In the genomic region with DNA sequence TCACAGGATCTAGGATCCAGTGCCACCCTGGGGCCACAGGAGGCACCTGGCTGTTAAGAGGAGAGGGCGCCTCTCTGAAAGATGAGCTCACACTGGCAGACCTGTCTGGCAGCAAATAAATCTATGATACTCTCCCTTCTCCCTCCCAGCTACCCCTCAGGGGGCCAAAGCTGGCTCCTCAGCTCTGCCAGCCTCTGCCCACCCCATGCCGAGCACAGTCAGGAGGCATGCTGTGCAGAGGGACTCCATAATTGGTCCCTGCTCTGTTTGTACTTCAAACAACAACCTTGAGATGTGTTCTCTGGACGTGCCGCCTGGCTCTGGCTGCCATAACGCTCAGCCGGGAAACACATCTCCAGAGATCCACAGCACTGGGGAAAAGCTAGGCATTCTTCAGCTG, we compare ENCODE assay signal across 13 cellular contexts.
"Had no signal": no experiment of that assay in that cellular context is flagged by ENCODE, and none has a peak within 500 bp of the region (broad histone marks: within the 10 kb centered on the region; RNA-seq: fewer than 3 reads in every experiment).

No MANE protein-coding gene starts in this region.

- DNase-seq: activated CD4-positive, alpha-beta memory T cell treated with anti-CD3 and anti-CD28 coated beads for 36 hours; activated naive CD4-positive, alpha-beta T cell treated with Interleukin-2 at 50 U/mL for 16 hours; activated naive CD8-positive, alpha-beta T cell treated with anti-CD3 and anti-CD28 coated beads for 36 hours; activated T-cell treated with anti-CD3 and anti-CD28 coated beads, Interleukin-2, amount 50 U/mL, for 48 hours; effector memory CD4-positive, alpha-beta T cell; gastrocnemius medialis; head of caudate nucleus; hypothalamus; small intestine; stimulated activated CD4-positive, alpha-beta T cell treated with anti-CD3 and anti-CD28 coated beads, Interleukin-2, amount 100 ng/mL, for 24 hours; stimulated activated naive CD8-positive, alpha-beta T cell treated with anti-CD3 and anti-CD28 coated beads, Interleukin-15, amount 100 ng/mL, for 72 hours; T1000; tibial artery had no signal

- H3K27ac ChIP-seq: gastrocnemius medialis, tibial artery had no signal
